9 cellular contexts compared by ENCODE assay signal in the genomic region with DNA sequence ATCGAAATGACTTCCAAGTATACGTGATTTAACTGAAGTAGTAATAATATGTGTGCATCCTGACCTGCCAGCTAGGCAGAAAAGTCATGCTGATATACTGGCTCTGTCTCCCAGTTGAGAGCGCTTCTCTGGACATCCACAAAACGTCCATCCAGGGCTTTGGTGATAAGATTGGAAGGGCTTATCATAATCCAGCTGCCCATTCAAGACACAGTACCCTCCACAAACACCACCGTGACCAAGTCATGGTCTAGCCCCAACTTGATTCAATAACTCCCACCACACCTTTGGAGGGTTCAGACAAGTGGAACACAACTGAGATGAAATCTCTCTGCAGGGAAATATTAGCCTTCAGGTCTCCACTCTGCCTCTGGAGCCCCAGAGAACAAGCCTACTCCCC.
A peak's percentile ranks its signal among the peaks of the same experiment; 100 is the strongest.
DNase-seq lines count a peak whose midpoint lies in the region; ATAC-seq and TF ChIP-seq lines count a peak whose summit lies in the region.
"Had no signal": no experiment of that assay in that cellular context is flagged by ENCODE, and none has a peak within 500 bp of the region (broad histone marks: within the 10 kb centered on the region; RNA-seq: fewer than 3 reads in every experiment).

No MANE protein-coding gene starts in this region.

- no peak for ATAC-seq in memory B cell (ENCODE audit: low read depth)
- ATAC-seq in HG03045 (IDR thresholded peaks at IDR 0.05; ENCODE audit: unreplicated experiment), result no peak
- no peak for ATAC-seq in GM18520 (IDR thresholded peaks at IDR 0.05; ENCODE audit: unreplicated experiment)

- WGBS in adrenal gland, 4 donors, result 66 to 77% (median 74%) methylated on average over 5 of the region's 5 CpGs
- WGBS in tibial nerve, 2 donors, result 76 to 80% methylated on average over 5 of the region's 5 CpGs

- TF ChIP-seq EP300 in tibial nerve (IDR thresholded peaks at IDR 0.05), result no peak

- H3K27ac ChIP-seq in adrenal gland (peak overlapping the region; percentile 34 to 99 (median 54)), tibial nerve (peak overlapping the region; percentile 58 to 99 (median 98))

- H3K4me1 ChIP-seq in adrenal gland (replicated peaks in 1 of 2) (peaks cover 63 to 85% of the 10 kb centered on the region in 2 donors), tibial nerve (peaks cover 0 to 83% (median 47%) of the 10 kb centered on the region in 4 donors)

- no peak overlapping the region for H3K4me3 Mint-ChIP-seq in activated naive CD4-positive, alpha-beta T cell treated with anti-CD3 and anti-CD28 coated beads for 36 hours
- H3K4me3 Mint-ChIP-seq in memory B cell, result no peak overlapping the region

- no peak for DNase-seq in activated naive CD4-positive, alpha-beta T cell treated with anti-CD3 and anti-CD28 coated beads for 36 hours
- DNase-seq in activated naive CD4-positive, alpha-beta T cell (lab: John Stamatoyannopoulos, UW), result no peak
- DNase-seq in adrenal gland, result peak in 1 of 7 donors; percentile 12
- no peak for DNase-seq in memory B cell (ENCODE audit: low spot score in 2 of 2)
- DNase-seq in tibial nerve (ENCODE audit: low spot score in 2 of 2), result no peak
- DNase-seq in stimulated activated CD4-positive, alpha-beta T cell treated with anti-CD3 and anti-CD28 coated beads, Interleukin-2, amount 100 ng/mL, for 48 hours, result no peak

- CTCF ChIA-PET in activated naive CD4-positive, alpha-beta T cell treated with anti-CD3 and anti-CD28 coated beads for 36 hours (lab: Charles Lee), result interaction anchor here (1.1 to 15.6 kb wide), 6 partner anchors 31 to 135 kb away, joined by 3 to 342 read pairs (median 18); no protein-coding TSS in a partner anchor

- H3K9me3 Mint-ChIP-seq in activated naive CD4-positive, alpha-beta T cell treated with anti-CD3 and anti-CD28 coated beads for 36 hours, result no peaks in the 10 kb centered on the region
- peaks cover 2% of the 10 kb centered on the region for H3K9me3 Mint-ChIP-seq in memory B cell

- peaks cover 11% of the 10 kb centered on the region for H3K36me3 Mint-ChIP-seq in activated naive CD4-positive, alpha-beta T cell treated with anti-CD3 and anti-CD28 coated beads for 36 hours (ENCODE audit: low read depth)
- H3K36me3 Mint-ChIP-seq in memory B cell, result peaks cover 4% of the 10 kb centered on the region

- intact Hi-C loops in activated naive CD4-positive, alpha-beta T cell treated with anti-CD3 and anti-CD28 coated beads for 36 hours (cut with micrococcal nuclease), result loop anchor here (1.0 to 10.0 kb wide), 6 partner anchors 20 to 1927 kb away; partner anchors contain the start of genes FCMR, PFKFB2, TRAF3IP3 and YOD1
- intact Hi-C loops in adrenal gland (cut with DNase I), result loop anchor here in 1 of 2 donors (2.0 kb wide), 1 partner anchor 41 kb away; no protein-coding TSS in a partner anchor

- H3K36me3 ChIP-seq in adrenal gland (replicated peaks in 1 of 2), result no peaks in the 10 kb centered on the region
- no peaks in the 10 kb centered on the region for H3K36me3 ChIP-seq in tibial nerve
- H3K36me3 ChIP-seq: pancreas had no signal

- no peaks in the 10 kb centered on the region for H3K27me3 Mint-ChIP-seq in activated naive CD4-positive, alpha-beta T cell treated with anti-CD3 and anti-CD28 coated beads for 36 hours (ENCODE audit: low read depth)
- no peaks in the 10 kb centered on the region for H3K27me3 Mint-ChIP-seq in memory B cell

- H3K27me3 ChIP-seq in adrenal gland (no peaks in the 10 kb centered on the region), tibial nerve (no peaks in the 10 kb centered on the region)
- H3K27me3 ChIP-seq: pancreas had no signal

- no peak overlapping the region for H3K4me3 ChIP-seq in adrenal gland
- H3K4me3 ChIP-seq in tibial nerve, result no peak overlapping the region
- H3K4me3 ChIP-seq: pancreas had no signal

- H3K4me1 Mint-ChIP-seq in activated naive CD4-positive, alpha-beta T cell treated with anti-CD3 and anti-CD28 coated beads for 36 hours (ENCODE audit: low read depth), result peaks cover 96% of the 10 kb centered on the region
- peaks cover 52% of the 10 kb centered on the region for H3K4me1 Mint-ChIP-seq in memory B cell

- TF ChIP-seq CTCF in adrenal gland (IDR thresholded peaks at IDR 0.05) (no peak), tibial nerve (IDR thresholded peaks at IDR 0.05) (no peak)

- TF ChIP-seq POLR2A in adrenal gland (IDR thresholded peaks at IDR 0.05) (no peak), tibial nerve (IDR thresholded peaks at IDR 0.05) (no peak)

- no peaks in the 10 kb centered on the region for H3K9me3 ChIP-seq in adrenal gland (replicated peaks in 1 of 3)
- no peaks in the 10 kb centered on the region for H3K9me3 ChIP-seq in tibial nerve
- H3K9me3 ChIP-seq: pancreas had no signal

- peak overlapping the region; percentile 63 for H3K27ac Mint-ChIP-seq in activated naive CD4-positive, alpha-beta T cell treated with anti-CD3 and anti-CD28 coated beads for 36 hours
- H3K27ac Mint-ChIP-seq in memory B cell, result peak overlapping the region; percentile 62
